In the genomic region with DNA sequence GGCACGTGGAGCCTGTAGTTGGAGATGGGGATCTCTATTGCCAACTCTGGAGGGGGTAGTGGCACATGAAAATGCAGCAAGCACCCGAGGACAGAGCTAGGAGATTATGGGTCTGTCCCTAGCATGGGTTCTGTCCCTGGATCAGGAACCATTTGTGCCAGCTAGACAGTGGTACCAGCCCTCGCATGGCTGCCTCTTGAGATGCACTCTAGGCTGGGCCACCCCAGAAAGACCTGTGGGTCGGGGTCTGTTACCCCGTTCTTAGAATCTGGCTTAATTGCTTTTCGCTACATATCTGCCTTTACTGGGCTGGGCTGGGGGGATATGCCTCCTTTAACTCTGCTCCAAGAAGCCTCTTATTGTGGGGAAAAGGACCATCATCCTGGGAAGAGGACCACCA, we compare ENCODE assay signal across 9 cellular contexts.
"Had no signal": no experiment of that assay in that cellular context is flagged by ENCODE, and none has a peak within 500 bp of the region (broad histone marks: within the 10 kb centered on the region; RNA-seq: fewer than 3 reads in every experiment).

No MANE protein-coding gene starts in this region.

- H3K4me3 Mint-ChIP-seq: GM23338, HFFc6, IgD-negative memory B cell had no signal

- H3K9me3 Mint-ChIP-seq: GM23338, HFFc6 had no signal

- H3K9me3 ChIP-seq: HAP-1 had no signal

- H3K36me3 ChIP-seq: HAP-1 had no signal

- H3K4me2 ChIP-seq: GM23338 had no signal

- H3K27ac ChIP-seq: HL-60 had no signal

- H3K4me1 ChIP-seq: HAP-1 had no signal

- FAIRE-seq: HepG2 had no signal

- H3K36me3 Mint-ChIP-seq: IgD-negative memory B cell had no signal

- H2AFZ ChIP-seq: GM23338 had no signal

- ATAC-seq: GM23338, HCT116, HepG2 had no signal

- DNase-seq: H7, HFFc6, KBM-7 had no signal

- H3K27ac Mint-ChIP-seq: GM23338, HFFc6 had no signal

- H3K4me3 ChIP-seq: GM23338, HAP-1 had no signal
